Comparison of ENCODE assay signal across 9 cellular contexts in genomic region chr5:150517272-150518152, GRCh38. TPM values are rescaled to one million over a fixed set of nuclear protein-coding genes. Genes with fewer than 3 reads are reported as not detected.
DNase-seq lines count a peak whose midpoint lies in the region; ATAC-seq and TF ChIP-seq lines count a peak whose summit lies in the region.
"Had no signal": no experiment of that assay in that cellular context is flagged by ENCODE, and none has a peak within 500 bp of the region (broad histone marks: within the 10 kb centered on the region; RNA-seq: fewer than 3 reads in every experiment).

No MANE protein-coding gene starts in this region.

- peaks cover 56 to 91% (median 86%) of the 10 kb centered on the region in 4 donors for H3K4me1 ChIP-seq in liver (ENCODE audit: control insufficient read depth in 4 of 4, insufficient read depth in 4 of 4, low read length in 3 of 4)

- H3K27ac Mint-ChIP-seq in activated CD4-positive, alpha-beta T cell treated with anti-CD3 and anti-CD28 coated beads, Interleukin-2, amount 10 ng/mL, durations not matched to agents 24 days and 14 days = no peak overlapping the region

- TF ChIP-seq CTCF in astrocyte of the spinal cord (IDR thresholded peaks at IDR 0.05; ENCODE audit: low read depth, low read length) (no peak), liver (IDR thresholded peaks at IDR 0.05; ENCODE audit: low read depth, low read length, missing input control) (no peak)

- intact Hi-C loops in Right ventricle myocardium superior (cut with DNase I) = no loop called here
- intact Hi-C loops in Right ventricle myocardium inferior (cut with DNase I) = no loop called here
- intact Hi-C loops in activated CD4-positive, alpha-beta T cell treated with anti-CD3 and anti-CD28 coated beads, Interleukin-2, amount 10 ng/mL, durations not matched to agents 24 days and 14 days (cut with micrococcal nuclease) = no loop called here

- DNase-seq in Right ventricle myocardium superior = peak; percentile 67
- no peak for DNase-seq in Right ventricle myocardium inferior (ENCODE audit: missing footprints)
- peak; percentile 94 for DNase-seq in astrocyte of the spinal cord (ENCODE audit: low read depth, low spot score)
- DNase-seq in activated CD4-positive, alpha-beta T cell treated with anti-CD3 and anti-CD28 coated beads, Interleukin-2, amount 10 ng/mL, durations not matched to agents 24 days and 14 days = no peak
- DNase-seq in activated CD8-positive, alpha-beta memory T cell treated with anti-CD3 and anti-CD28 coated beads, Interleukin-2, amount 50 U/mL, for 48 hours = no peak
- DNase-seq: DND-41 had no signal

- H3K9ac ChIP-seq in liver (ENCODE audit: low read depth in 1 of 2, low read length in 2 of 2) = peak overlapping the region in 1 of 2 donors; percentile 45

- H3K4me3 Mint-ChIP-seq in activated CD4-positive, alpha-beta T cell treated with anti-CD3 and anti-CD28 coated beads, Interleukin-2, amount 10 ng/mL, durations not matched to agents 24 days and 14 days = no peak overlapping the region

- WGBS in liver = 18% methylated on average over 13 of the region's 13 CpGs

- H3K4me3 ChIP-seq in astrocyte of the spinal cord (ENCODE audit: low read depth, low read length) (no peak overlapping the region), liver (ENCODE audit: low read depth in 1 of 3, low read length in 3 of 3) (no peak overlapping the region)

- no peaks in the 10 kb centered on the region for H3K4me1 Mint-ChIP-seq in activated CD4-positive, alpha-beta T cell treated with anti-CD3 and anti-CD28 coated beads, Interleukin-2, amount 10 ng/mL, durations not matched to agents 24 days and 14 days

- no peaks in the 10 kb centered on the region for H3K9me3 Mint-ChIP-seq in activated CD4-positive, alpha-beta T cell treated with anti-CD3 and anti-CD28 coated beads, Interleukin-2, amount 10 ng/mL, durations not matched to agents 24 days and 14 days

- peak overlapping the region; percentile 67 to 90 for H3K27ac ChIP-seq in liver (ENCODE audit: low read depth in 1 of 2, low read length in 2 of 2)

- no peaks in the 10 kb centered on the region for H3K9me3 ChIP-seq in liver (ENCODE audit: control insufficient read depth in 4 of 4, low read length in 3 of 4)

- H3K27me3 ChIP-seq in liver (ENCODE audit: control insufficient read depth in 4 of 4, insufficient read depth in 4 of 4, low read length in 3 of 4) = no peaks in the 10 kb centered on the region

- H3K27me3 Mint-ChIP-seq in activated CD4-positive, alpha-beta T cell treated with anti-CD3 and anti-CD28 coated beads, Interleukin-2, amount 10 ng/mL, durations not matched to agents 24 days and 14 days = no peaks in the 10 kb centered on the region

- no peaks in the 10 kb centered on the region for H3K36me3 Mint-ChIP-seq in activated CD4-positive, alpha-beta T cell treated with anti-CD3 and anti-CD28 coated beads, Interleukin-2, amount 10 ng/mL, durations not matched to agents 24 days and 14 days (ENCODE audit: low read depth)

- TF ChIP-seq RAD21 in liver (IDR thresholded peaks at IDR 0.05) = peak; percentile 26 to 31

- ATAC-seq in Right ventricle myocardium superior (ENCODE audit: poor library complexity) (peak; percentile 15), Right ventricle myocardium inferior (no peak), HG03095 (IDR thresholded peaks at IDR 0.05; ENCODE audit: unreplicated experiment) (no peak), GM21515 (IDR thresholded peaks at IDR 0.05; ENCODE audit: unreplicated experiment) (no peak)

- in situ Hi-C loops in astrocyte of the spinal cord (cut with HindIII; ENCODE audit: low sequenced_read_pairs) = no loop called here

- peaks cover 0 to 8% (median 3%) of the 10 kb centered on the region in 4 donors for H3K36me3 ChIP-seq in liver (ENCODE audit: control insufficient read depth in 4 of 4, insufficient read depth in 3 of 4, low read depth in 1 of 4, low read length in 3 of 4)

TF ChIP-seq in liver, 16 proteins besides CTCF, POLR2A, EP300 and RAD21:
- TF ChIP-seq JUND (IDR thresholded peaks at IDR 0.05) (peak in 1 of 2 donors; percentile 50), HNF4G (IDR thresholded peaks at IDR 0.05) (no peak), RXRA (IDR thresholded peaks at IDR 0.05) (peak; percentile 71 to 81), ZBTB33 (IDR thresholded peaks at IDR 0.05) (peak; percentile 48), GABPA (IDR thresholded peaks at IDR 0.05 in 1 of 2, conservative IDR thresholded peaks at IDR 0.05 in 1 of 2) (no peak), EGR1 (IDR thresholded peaks at IDR 0.05; ENCODE audit: low read depth in 2 of 2) (no peak), YY1 (IDR thresholded peaks at IDR 0.05) (peak; percentile 84), FOXA2 (IDR thresholded peaks at IDR 0.05) (peak; percentile 94), MAX (IDR thresholded peaks at IDR 0.05) (peak; percentile 66), SP1 (IDR thresholded peaks at IDR 0.05) (peak; percentile 67), REST (IDR thresholded peaks at IDR 0.05) (peak; percentile 44), HNF4A (conservative IDR thresholded peaks at IDR 0.05) (peak; percentile 82), NR2F2 (IDR thresholded peaks at IDR 0.05) (peak; percentile 60), ATF3 (IDR thresholded peaks at IDR 0.05) (no peak), FOXA1 (IDR thresholded peaks at IDR 0.05) (peak; percentile 92), TAF1 (conservative IDR thresholded peaks at IDR 0.05) (no peak)
TF ChIP-seq in liver: peak in this region for 11.

RNA-seq across cellular contexts. Expression of gene NDST1, which starts 9.6 kb away (rescaled TPM):
- 50.8 TPM for total RNA-seq in Right ventricle myocardium superior
- total RNA-seq in Right ventricle myocardium inferior = 60.4 TPM
- 100 to 1,000 TPM in 1 of 2 donors, 10 to 100 TPM in 1; 39.5 to 103 TPM for total RNA-seq in liver
- 10 to 100 TPM; 10.3 to 38.5 TPM for polyA plus RNA-seq in liver
- total RNA-seq in activated CD4-positive, alpha-beta T cell treated with anti-CD3 and anti-CD28 coated beads, Interleukin-2, amount 10 ng/mL, durations not matched to agents 24 days and 14 days = 2.8 and 3.9 TPM in 2 replicates

Comparison
In these comparisons a context has a peak if more than half of its experiments do, and no peak if none do; other contexts are left out.
1. DNase-seq: peak in Right ventricle myocardium superior (single experiment) and astrocyte of the spinal cord (single experiment); none in Right ventricle myocardium inferior (single experiment), activated CD4-positive, alpha-beta T cell treated with anti-CD3 and anti-CD28 coated beads, Interleukin-2, amount 10 ng/mL, durations not matched to agents 24 days and 14 days (single experiment) and activated CD8-positive, alpha-beta memory T cell treated with anti-CD3 and anti-CD28 coated beads, Interleukin-2, amount 50 U/mL, for 48 hours (single experiment).